ENCODE assay signal across 1 cellular context in the genomic region with DNA sequence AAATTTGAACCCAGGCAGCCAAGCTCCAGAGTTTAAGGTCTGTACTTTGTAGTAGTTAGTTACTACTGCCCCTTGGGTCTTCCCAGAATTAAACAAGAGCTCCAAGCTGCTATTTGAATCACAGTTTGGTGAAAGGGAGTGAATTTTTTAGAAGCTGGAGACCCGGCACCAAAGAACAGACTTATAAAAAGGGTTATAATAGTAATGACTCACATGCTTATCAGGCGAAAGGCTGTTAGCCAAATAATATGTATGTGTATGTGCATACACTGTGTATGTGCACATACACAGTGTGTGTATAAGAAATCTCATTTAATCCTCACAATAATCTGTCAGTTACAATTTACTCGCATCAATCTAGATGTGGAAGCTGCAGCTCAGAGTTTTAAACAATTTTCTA.
TF ChIP-seq lines count a peak whose summit lies in the region.

No MANE protein-coding gene starts in this region.

TF ChIP-seq in IMR-90, 13 proteins besides CTCF, POLR2A, EP300 and RAD21 (continued from another document):
- TF ChIP-seq FOS (IDR thresholded peaks at IDR 0.05; ENCODE audit: low read depth, low read length) (no peak), NFE2L2 (IDR thresholded peaks at IDR 0.05; ENCODE audit: low read depth, low read length) (no peak), MAZ (IDR thresholded peaks at IDR 0.05; ENCODE audit: borderline replicate concordance, low read depth, low read length) (no peak)
